8 cellular contexts compared by ENCODE assay signal in genomic region chr7:84194484-84195260, GRCh38. TPM values are rescaled to one million over a fixed set of nuclear protein-coding genes. Genes with fewer than 3 reads are reported as not detected.
DNase-seq lines count a peak whose midpoint lies in the region; ATAC-seq and TF ChIP-seq lines count a peak whose summit lies in the region.

TSS of gene SEMA3A (minus strand) at chr7:84194789. CDS start at chr7:84194586, 203 bp downstream.

- peak within 1 kb of the TSS; percentile 61 for H3K9ac ChIP-seq in skeletal muscle satellite cell (ENCODE audit: low read depth, low read length)

- DNase-seq in Calu3 (peak; percentile 35), RWPE1 (ENCODE audit: low spot score) (peak; percentile 49), inferior parietal cortex (ENCODE audit: extremely low spot score) (peak; percentile 58)
- DNase-seq in central memory CD4-positive, alpha-beta T cell, result peak; percentile 6

- CTCF ChIA-PET in Calu3 (lab: Charles Lee) (interaction anchor here (0.6 to 0.7 kb wide), 2 partner anchors 136 to 388 kb away, joined by 3 read pairs; no protein-coding TSS in a partner anchor), RWPE1 (lab: Yijun Ruan, JAX) (interaction anchor here (0.6 to 0.7 kb wide), 2 partner anchors 218 to 260 kb away, joined by 3 read pairs; no protein-coding TSS in a partner anchor)

- no peaks in the 10 kb centered on the region for H3K27me3 Mint-ChIP-seq in Calu3 (ENCODE audit: unreplicated experiment)

- H3K4me3 Mint-ChIP-seq in Calu3 (ENCODE audit: low read depth, unreplicated experiment), result peak within 1 kb of the TSS; percentile 85

- no peak within 1 kb of the TSS for H3K27ac ChIP-seq in RWPE1

- peak within 1 kb of the TSS; percentile 71 for H3K4me2 ChIP-seq in skeletal muscle satellite cell (ENCODE audit: low read length)

- H3K27ac Mint-ChIP-seq in Calu3 (ENCODE audit: unreplicated experiment), result peak within 1 kb of the TSS; percentile 87

- peaks cover 18% of the 10 kb centered on the region for H3K4me1 ChIP-seq in skeletal muscle satellite cell (ENCODE audit: control insufficient read depth, insufficient read depth, low read length)

- H3K4me1 Mint-ChIP-seq in Calu3 (ENCODE audit: low read depth, unreplicated experiment), result peaks cover 20% of the 10 kb centered on the region

- no peaks in the 10 kb centered on the region for H3K9me3 Mint-ChIP-seq in Calu3 (ENCODE audit: low read depth, unreplicated experiment)

- POLR2A ChIA-PET in RWPE1 (lab: Yijun Ruan, JAX; ENCODE audit: low non-redundant PET), result no interaction called here

- no peaks in the 10 kb centered on the region for H3K36me3 ChIP-seq in skeletal muscle satellite cell (ENCODE audit: insufficient read depth, low read length)

- TF ChIP-seq CTCF in Calu3 (IDR thresholded peaks at IDR 0.05; ENCODE audit: unreplicated experiment) (no peak), RWPE1 (conservative IDR thresholded peaks at IDR 0.05; ENCODE audit: low read depth) (no peak)

- ATAC-seq in HG03432 (IDR thresholded peaks at IDR 0.05; ENCODE audit: unreplicated experiment) (peak; percentile 65), HG03097 (IDR thresholded peaks at IDR 0.05; ENCODE audit: low FRiP score, unreplicated experiment) (no peak), GM19467 (IDR thresholded peaks at IDR 0.05; ENCODE audit: unreplicated experiment) (no peak)

- BruUV-seq in Calu3 (replicated peaks; lab: Mats Ljungman, UMichigan), result TSS peak; percentile 76

- no peaks in the 10 kb centered on the region for H3K27me3 ChIP-seq in skeletal muscle satellite cell (ENCODE audit: control insufficient read depth, insufficient read depth, low read length)

- H3K36me3 Mint-ChIP-seq in Calu3 (ENCODE audit: insufficient read depth, unreplicated experiment), result peaks cover 25% of the 10 kb centered on the region

- peak within 1 kb of the TSS; percentile 56 for H3K4me3 ChIP-seq in skeletal muscle satellite cell (ENCODE audit: low read length)

- intact Hi-C loops in Calu3 (cut with micrococcal nuclease; ENCODE audit: unreplicated experiment), result loop anchor here (5.0 to 10.0 kb wide), 3 partner anchors 218 to 828 kb away; no protein-coding TSS in a partner anchor

- no peaks in the 10 kb centered on the region for H3K9me3 ChIP-seq in skeletal muscle satellite cell (replicated peaks; ENCODE audit: low read length)

RNA-seq across cellular contexts. Expression of gene SEMA3A, which starts in this region (rescaled TPM):
- total RNA-seq in Calu3 (2022), result 20.2 and 24.3 TPM in 2 replicates
- total RNA-seq in skeletal muscle satellite cell (2012; rRNA removed), result 1.3 and 1.5 TPM in 2 replicates

Comparison
In these comparisons a context has a peak if more than half of its experiments do, and no peak if none do; other contexts are left out.
1. DNase-seq: peak in every context shown above with its lines; median percentile 58 in inferior parietal cortex; 49 in RWPE1; 35 in Calu3; 6 in central memory CD4-positive, alpha-beta T cell.